30 cellular contexts compared by ENCODE assay signal in the genomic region with DNA sequence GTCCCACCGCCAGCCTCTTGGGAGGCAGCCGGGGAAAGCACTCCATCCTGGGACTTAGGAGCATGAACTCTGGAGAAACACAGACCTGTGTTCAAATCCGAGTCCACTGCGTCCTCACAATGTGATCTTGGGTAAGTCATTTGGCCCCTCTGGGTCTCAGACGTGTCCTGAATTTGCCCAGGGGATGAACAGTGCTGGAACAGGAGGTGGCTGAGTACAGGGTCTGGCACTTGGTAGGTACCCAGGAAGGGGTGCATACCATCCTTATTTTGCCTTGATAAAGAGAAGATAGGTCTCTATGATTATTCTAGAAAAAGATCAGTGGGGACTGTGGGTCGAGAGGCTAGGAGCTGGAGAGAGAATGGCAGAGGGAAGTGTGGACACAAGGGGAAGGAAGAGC.
"Had no signal": no experiment of that assay in that cellular context is flagged by ENCODE, and none has a peak within 500 bp of the region (broad histone marks: within the 10 kb centered on the region; RNA-seq: fewer than 3 reads in every experiment).

No MANE protein-coding gene starts in this region.

- H3K27ac Mint-ChIP-seq: naive thymus-derived CD8-positive, alpha-beta T cell; natural killer cell treated with Interleukin-12 subunit alpha and Interleukin-12 subunit beta and Interleukin-15 and Interleukin-18, amount 100 ng/mL, for 72 hours; nephron progenitor cell; progenitor cell of endocrine pancreas; stimulated activated naive B cell treated with anti-CD40 and anti-IgM and Interleukin-4, amounts not matched to agents 10 μg/mL and 1 μg/mL and 100 μg/mL, for 72 hours; stimulated activated naive CD8-positive, alpha-beta T cell treated with anti-CD3 and anti-CD28 coated beads, Interleukin-15, Interleukin-2, amounts not matched to agents 100 ng/mL and 50 ng/mL, for 24 hours had no signal

- H3K36me3 Mint-ChIP-seq: naive B cell; natural killer cell treated with Interleukin-12 subunit alpha and Interleukin-12 subunit beta and Interleukin-15 and Interleukin-18, amount 100 ng/mL, for 72 hours; stimulated activated naive B cell treated with anti-CD40 and anti-IgM and Interleukin-4, amounts not matched to agents 10 μg/mL and 1 μg/mL and 100 μg/mL, for 72 hours had no signal

- ATAC-seq: naive thymus-derived CD8-positive, alpha-beta T cell; psoas muscle; stimulated activated naive B cell treated with anti-CD40 and anti-IgM and Interleukin-4, amounts not matched to agents 10 μg/mL and 1 μg/mL and 100 μg/mL, for 72 hours; upper lobe of right lung had no signal

- H3K4me3 Mint-ChIP-seq: naive B cell; naive thymus-derived CD8-positive, alpha-beta T cell; natural killer cell treated with Interleukin-12 subunit alpha and Interleukin-12 subunit beta and Interleukin-15 and Interleukin-18, amount 100 ng/mL, for 72 hours; nephron progenitor cell; neural crest cell; stimulated activated naive B cell treated with anti-CD40 and anti-IgM and Interleukin-4, amounts not matched to agents 10 μg/mL and 1 μg/mL and 100 μg/mL, for 72 hours; stimulated activated naive CD8-positive, alpha-beta T cell treated with anti-CD3 and anti-CD28 coated beads, Interleukin-15, Interleukin-2, amounts not matched to agents 100 ng/mL and 50 ng/mL, for 24 hours had no signal

- H3K4me1 Mint-ChIP-seq: naive B cell; naive thymus-derived CD8-positive, alpha-beta T cell; stimulated activated naive B cell treated with anti-CD40 and anti-IgM and Interleukin-4, amounts not matched to agents 10 μg/mL and 1 μg/mL and 100 μg/mL, for 72 hours had no signal

- H3K4me3 ChIP-seq: ovary, psoas muscle, right lobe of liver, sigmoid colon, stomach, thoracic aorta, thyroid gland, tibial nerve, upper lobe of right lung, uterus had no signal

- H3K9me3 Mint-ChIP-seq: natural killer cell treated with Interleukin-12 subunit alpha and Interleukin-12 subunit beta and Interleukin-15 and Interleukin-18, amount 100 ng/mL, for 72 hours; neural crest cell had no signal

- H3K4me1 ChIP-seq: parathyroid adenoma, psoas muscle, right lobe of liver, sigmoid colon, stomach, thyroid gland, tibial nerve, upper lobe of right lung, uterus had no signal

- DNase-seq: naive B cell; naive thymus-derived CD8-positive, alpha-beta T cell; nephron progenitor cell; occipital lobe; ovary; posterior cingulate gyrus; psoas muscle; right cardiac atrium; right lobe of liver; sigmoid colon; small intestine; stimulated activated CD4-positive, alpha-beta T cell treated with anti-CD3 and anti-CD28 coated beads, Interleukin-15, amount 100 ng/mL, for 24 hours; stimulated activated CD4-positive, alpha-beta T cell treated with anti-CD3 and anti-CD28 coated beads, Interleukin-2, amount 100 ng/mL, for 24 hours; stimulated activated CD4-positive, alpha-beta T cell treated with anti-CD3 and anti-CD28 coated beads, Interleukin-2, amount 100 ng/mL, for 48 hours; stimulated activated CD4-positive, alpha-beta T cell treated with anti-CD3 and anti-CD28 coated beads, Interleukin-4, amount 100 ng/mL, for 24 hours; stimulated activated naive B cell treated with anti-CD40 and anti-IgM and Interleukin-4, amounts not matched to agents 10 μg/mL and 1 μg/mL and 100 μg/mL, for 72 hours; stimulated activated naive CD4-positive, alpha-beta T cell treated with Interleukin-2 at 50 U/mL for 16 hours; stomach; thyroid gland; trophoblast cell; upper lobe of right lung; uterus had no signal

- H3K9me3 ChIP-seq: neutrophil, ovary, psoas muscle, right lobe of liver, sigmoid colon, thoracic aorta, thyroid gland, upper lobe of right lung, uterus had no signal

- H3K36me3 ChIP-seq: neutrophil, ovary, right lobe of liver, sigmoid colon, stomach, thoracic aorta, thyroid gland, tibial nerve, upper lobe of right lung, uterus had no signal

- H3K27ac ChIP-seq: neutrophil, ovary, parathyroid adenoma, psoas muscle, right lobe of liver, sigmoid colon, stomach, thoracic aorta, thyroid gland, tibial nerve, upper lobe of right lung, uterus had no signal

- H3K27me3 ChIP-seq: ovary, right lobe of liver, sigmoid colon, thyroid gland, tibial nerve, upper lobe of right lung, uterus had no signal
